ENCODE assay signal across 22 cellular contexts in genomic region chr1:40738831-40739230, GRCh38.
"Had no signal": no experiment of that assay in that cellular context is flagged by ENCODE, and none has a peak within 500 bp of the region (broad histone marks: within the 10 kb centered on the region; RNA-seq: fewer than 3 reads in every experiment).

No MANE protein-coding gene starts in this region.

- H3K27ac ChIP-seq: lower lobe of right lung, skin epidermis, thyroid gland had no signal

- ATAC-seq: activated CD4-positive, CD25-positive, alpha-beta regulatory T cell treated with anti-CD3 and anti-CD28 coated beads, Interleukin-2, amount 50 U/mL, for 24 hours; activated naive CD4-positive, alpha-beta T cell treated with anti-CD3 and anti-CD28 coated beads, Interleukin-2, amount 50 U/mL, for 72 hours; heart right ventricle; lower lobe of right lung; mucosa of descending colon; naive thymus-derived CD8-positive, alpha-beta T cell; stimulated activated naive B cell treated with anti-CD40 and anti-IgM and Interleukin-4, amounts not matched to agents 10 μg/mL and 1 μg/mL and 100 μg/mL, for 72 hours had no signal

- H3K4me3 ChIP-seq: heart right ventricle, lower lobe of right lung, mucosa of descending colon, skin epidermis, thyroid gland had no signal

- H3K9me3 ChIP-seq: lower lobe of right lung, mucosa of descending colon, thyroid gland had no signal

- FAIRE-seq: endothelial cell of umbilical vein, frontal cortex, TTC549 had no signal

- DNase-seq: activated CD4-positive, alpha-beta T cell treated with anti-CD3 and anti-CD28 coated beads, Interleukin-2, amount 50 U/mL, for 4 hours; activated effector memory CD4-positive, alpha-beta T cell treated with anti-CD3 and anti-CD28 coated beads, Interleukin-2, amount 50 U/mL, for 16 hours; activated T-cell treated with anti-CD3 and anti-CD28 coated beads for 4 hours; cortex of kidney; effector CD4-positive, alpha-beta T cell; heart right ventricle; lower lobe of right lung; mucosa of descending colon; naive thymus-derived CD8-positive, alpha-beta T cell; posterior cingulate gyrus; SHP77; stimulated activated CD4-positive, alpha-beta T cell treated with anti-CD3 and anti-CD28 coated beads, Interleukin-15, amount 100 ng/mL, for 24 hours; stimulated activated CD4-positive, alpha-beta T cell treated with anti-CD3 and anti-CD28 coated beads, Interleukin-4, amount 100 ng/mL, for 1 hour; stimulated activated naive B cell treated with anti-CD40 and anti-IgM and Interleukin-4, amounts not matched to agents 10 μg/mL and 1 μg/mL and 100 μg/mL, for 72 hours; T-helper 2 cell; thyroid gland had no signal

- H3K27me3 ChIP-seq: heart right ventricle, thyroid gland had no signal
